In the genomic region with DNA sequence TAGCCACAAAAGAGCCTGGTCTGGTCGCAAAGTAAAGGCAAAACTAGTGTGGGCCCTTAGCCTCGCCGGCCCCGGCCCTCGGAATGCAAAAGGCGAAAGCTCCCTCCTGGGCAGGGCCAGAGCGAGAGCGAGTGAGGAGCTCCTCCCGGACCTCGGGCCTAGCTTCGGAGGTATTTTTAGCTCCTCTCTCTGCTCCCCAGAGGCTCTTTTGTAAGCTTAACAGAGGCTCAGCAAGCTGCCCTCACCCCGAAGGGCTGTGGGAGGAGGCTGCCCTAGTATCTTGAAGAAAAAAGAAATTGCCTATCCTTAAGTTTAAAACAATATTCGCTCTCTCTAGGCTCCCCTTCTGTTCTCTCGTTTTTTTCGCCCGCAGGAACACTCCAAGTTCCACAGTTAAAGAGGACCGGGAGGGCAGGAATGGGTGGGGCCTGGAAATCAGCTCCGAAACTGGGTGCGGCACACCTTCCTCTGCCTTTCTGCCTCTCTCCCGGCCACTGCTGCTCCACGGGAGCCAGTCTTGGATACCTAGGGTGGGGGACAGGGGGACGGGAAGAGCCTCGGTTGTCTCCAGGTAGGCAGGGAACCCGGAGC, we compare ENCODE assay signal across 2 cellular contexts.
TF ChIP-seq lines count a peak whose summit lies in the region.

No MANE protein-coding gene starts in this region.

TF ChIP-seq in liver, 16 proteins besides CTCF, POLR2A, EP300 and RAD21:
- TF ChIP-seq, protein P1, sequence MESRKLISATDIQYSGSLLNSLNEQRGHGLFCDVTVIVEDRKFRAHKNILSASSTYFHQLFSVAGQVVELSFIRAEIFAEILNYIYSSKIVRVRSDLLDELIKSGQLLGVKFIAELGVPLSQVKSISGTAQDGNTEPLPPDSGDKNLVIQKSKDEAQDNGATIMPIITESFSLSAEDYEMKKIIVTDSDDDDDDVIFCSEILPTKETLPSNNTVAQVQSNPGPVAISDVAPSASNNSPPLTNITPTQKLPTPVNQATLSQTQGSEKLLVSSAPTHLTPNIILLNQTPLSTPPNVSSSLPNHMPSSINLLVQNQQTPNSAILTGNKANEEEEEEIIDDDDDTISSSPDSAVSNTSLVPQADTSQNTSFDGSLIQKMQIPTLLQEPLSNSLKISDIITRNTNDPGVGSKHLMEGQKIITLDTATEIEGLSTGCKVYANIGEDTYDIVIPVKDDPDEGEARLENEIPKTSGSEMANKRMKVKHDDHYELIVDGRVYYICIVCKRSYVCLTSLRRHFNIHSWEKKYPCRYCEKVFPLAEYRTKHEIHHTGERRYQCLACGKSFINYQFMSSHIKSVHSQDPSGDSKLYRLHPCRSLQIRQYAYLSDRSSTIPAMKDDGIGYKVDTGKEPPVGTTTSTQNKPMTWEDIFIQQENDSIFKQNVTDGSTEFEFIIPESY (IDR thresholded peaks at IDR 0.05) = no peak
- TF ChIP-seq JUND (IDR thresholded peaks at IDR 0.05) (no peak), EGR1 (IDR thresholded peaks at IDR 0.05; ENCODE audit: low read depth in 2 of 2) (no peak), YY1 (IDR thresholded peaks at IDR 0.05) (no peak), FOXA1 (IDR thresholded peaks at IDR 0.05) (no peak), GABPA (IDR thresholded peaks at IDR 0.05 in 1 of 2, conservative IDR thresholded peaks at IDR 0.05 in 1 of 2) (no peak), RXRA (IDR thresholded peaks at IDR 0.05) (no peak), HNF4G (IDR thresholded peaks at IDR 0.05) (no peak), SP1 (IDR thresholded peaks at IDR 0.05) (no peak), HNF4A (conservative IDR thresholded peaks at IDR 0.05) (no peak), TAF1 (conservative IDR thresholded peaks at IDR 0.05) (no peak)
- TF ChIP-seq, protein P2, sequence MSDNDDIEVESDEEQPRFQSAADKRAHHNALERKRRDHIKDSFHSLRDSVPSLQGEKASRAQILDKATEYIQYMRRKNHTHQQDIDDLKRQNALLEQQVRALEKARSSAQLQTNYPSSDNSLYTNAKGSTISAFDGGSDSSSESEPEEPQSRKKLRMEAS (IDR thresholded peaks at IDR 0.05) = no peak
- TF ChIP-seq, protein P3, sequence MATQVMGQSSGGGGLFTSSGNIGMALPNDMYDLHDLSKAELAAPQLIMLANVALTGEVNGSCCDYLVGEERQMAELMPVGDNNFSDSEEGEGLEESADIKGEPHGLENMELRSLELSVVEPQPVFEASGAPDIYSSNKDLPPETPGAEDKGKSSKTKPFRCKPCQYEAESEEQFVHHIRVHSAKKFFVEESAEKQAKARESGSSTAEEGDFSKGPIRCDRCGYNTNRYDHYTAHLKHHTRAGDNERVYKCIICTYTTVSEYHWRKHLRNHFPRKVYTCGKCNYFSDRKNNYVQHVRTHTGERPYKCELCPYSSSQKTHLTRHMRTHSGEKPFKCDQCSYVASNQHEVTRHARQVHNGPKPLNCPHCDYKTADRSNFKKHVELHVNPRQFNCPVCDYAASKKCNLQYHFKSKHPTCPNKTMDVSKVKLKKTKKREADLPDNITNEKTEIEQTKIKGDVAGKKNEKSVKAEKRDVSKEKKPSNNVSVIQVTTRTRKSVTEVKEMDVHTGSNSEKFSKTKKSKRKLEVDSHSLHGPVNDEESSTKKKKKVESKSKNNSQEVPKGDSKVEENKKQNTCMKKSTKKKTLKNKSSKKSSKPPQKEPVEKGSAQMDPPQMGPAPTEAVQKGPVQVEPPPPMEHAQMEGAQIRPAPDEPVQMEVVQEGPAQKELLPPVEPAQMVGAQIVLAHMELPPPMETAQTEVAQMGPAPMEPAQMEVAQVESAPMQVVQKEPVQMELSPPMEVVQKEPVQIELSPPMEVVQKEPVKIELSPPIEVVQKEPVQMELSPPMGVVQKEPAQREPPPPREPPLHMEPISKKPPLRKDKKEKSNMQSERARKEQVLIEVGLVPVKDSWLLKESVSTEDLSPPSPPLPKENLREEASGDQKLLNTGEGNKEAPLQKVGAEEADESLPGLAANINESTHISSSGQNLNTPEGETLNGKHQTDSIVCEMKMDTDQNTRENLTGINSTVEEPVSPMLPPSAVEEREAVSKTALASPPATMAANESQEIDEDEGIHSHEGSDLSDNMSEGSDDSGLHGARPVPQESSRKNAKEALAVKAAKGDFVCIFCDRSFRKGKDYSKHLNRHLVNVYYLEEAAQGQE (IDR thresholded peaks at IDR 0.05) = no peak
- TF ChIP-seq, protein P4, sequence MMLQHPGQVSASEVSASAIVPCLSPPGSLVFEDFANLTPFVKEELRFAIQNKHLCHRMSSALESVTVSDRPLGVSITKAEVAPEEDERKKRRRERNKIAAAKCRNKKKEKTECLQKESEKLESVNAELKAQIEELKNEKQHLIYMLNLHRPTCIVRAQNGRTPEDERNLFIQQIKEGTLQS (IDR thresholded peaks at IDR 0.05) = no peak

TF ChIP-seq in HepG2, 621 proteins besides CTCF, POLR2A, EP300 and RAD21 (continued from another document):
- TF ChIP-seq RXRA (CRISPR knock-in tag; IDR thresholded peaks at IDR 0.05) (no peak), TBL1XR1 (IDR thresholded peaks at IDR 0.05; ENCODE audit: borderline replicate concordance, low read length, partially characterized antibody) (no peak), ZMYM4 (CRISPR knock-in tag; IDR thresholded peaks at IDR 0.05) (no peak), HCFC1 (IDR thresholded peaks at IDR 0.05; ENCODE audit: low read depth, low read length) (no peak), ZBTB1 (CRISPR knock-in tag; IDR thresholded peaks at IDR 0.05; ENCODE audit: borderline replicate concordance) (no peak), NFRKB (IDR thresholded peaks at IDR 0.05) (no peak), NPAS2 (CRISPR knock-in tag; IDR thresholded peaks at IDR 0.05; ENCODE audit: borderline replicate concordance) (no peak), SMARCC2 (IDR thresholded peaks at IDR 0.05) (no peak), ZNF30 (CRISPR knock-in tag; IDR thresholded peaks at IDR 0.05) (no peak), SRSF9 (IDR thresholded peaks at IDR 0.05; ENCODE audit: borderline replicate concordance, insufficient read depth, low read depth, low read length, poor library complexity, severe bottlenecking) (no peak)
- TF ChIP-seq, protein P5, sequence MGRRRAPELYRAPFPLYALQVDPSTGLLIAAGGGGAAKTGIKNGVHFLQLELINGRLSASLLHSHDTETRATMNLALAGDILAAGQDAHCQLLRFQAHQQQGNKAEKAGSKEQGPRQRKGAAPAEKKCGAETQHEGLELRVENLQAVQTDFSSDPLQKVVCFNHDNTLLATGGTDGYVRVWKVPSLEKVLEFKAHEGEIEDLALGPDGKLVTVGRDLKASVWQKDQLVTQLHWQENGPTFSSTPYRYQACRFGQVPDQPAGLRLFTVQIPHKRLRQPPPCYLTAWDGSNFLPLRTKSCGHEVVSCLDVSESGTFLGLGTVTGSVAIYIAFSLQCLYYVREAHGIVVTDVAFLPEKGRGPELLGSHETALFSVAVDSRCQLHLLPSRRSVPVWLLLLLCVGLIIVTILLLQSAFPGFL (CRISPR knock-in tag; IDR thresholded peaks at IDR 0.05) = no peak
